Comparison of ENCODE assay signal across 14 cellular contexts in genomic region chr1:75345538-75346292, GRCh38.
DNase-seq lines count a peak whose midpoint lies in the region; ATAC-seq and TF ChIP-seq lines count a peak whose summit lies in the region.
"Had no signal": no experiment of that assay in that cellular context is flagged by ENCODE, and none has a peak within 500 bp of the region (broad histone marks: within the 10 kb centered on the region; RNA-seq: fewer than 3 reads in every experiment).

No MANE protein-coding gene starts in this region.

- H3K36me3 ChIP-seq in HEK293 (ENCODE audit: control insufficient read depth in 2 of 2, insufficient read depth in 1 of 2, low read length in 2 of 2) (no peaks in the 10 kb centered on the region), osteoblast (ENCODE audit: insufficient read depth, low read length) (no peaks in the 10 kb centered on the region), suprapubic skin (no peaks in the 10 kb centered on the region)
- H3K36me3 ChIP-seq: pancreas had no signal

- 75% methylated on average over 2 of the region's 2 CpGs for WGBS in suprapubic skin

- H3K79me2 ChIP-seq in osteoblast (ENCODE audit: insufficient read depth, low read length) = no peaks in the 10 kb centered on the region

- ATAC-seq in SK-N-SH treated with all-trans-retinoic acid at 6 μM for 48 hours (peak; percentile 93), HG02870 (IDR thresholded peaks at IDR 0.05; ENCODE audit: unreplicated experiment) (no peak)
- ATAC-seq: mucosa of descending colon, pancreas had no signal

- TF ChIP-seq EP300 in suprapubic skin (IDR thresholded peaks at IDR 0.05) = no peak

- H3K27ac ChIP-seq in HEK293 (ENCODE audit: extremely low read depth, low read depth, low read length) (no peak overlapping the region), epithelial cell of prostate (no peak overlapping the region), osteoblast (ENCODE audit: low read depth, low read length) (peak overlapping the region; percentile 47), suprapubic skin (no peak overlapping the region)
- H3K27ac ChIP-seq: pancreas had no signal

- peak overlapping the region; percentile 60 for H2AFZ ChIP-seq in osteoblast (ENCODE audit: low read length)

- TF ChIP-seq CTCF in HEK293 (tag by site-specific recombination; IDR thresholded peaks at IDR 0.05) (no peak), osteoblast (IDR thresholded peaks at IDR 0.05; ENCODE audit: extremely low read depth, low read depth, low read length) (no peak), suprapubic skin (IDR thresholded peaks at IDR 0.05) (no peak)

- no peaks in the 10 kb centered on the region for H3K9me3 ChIP-seq in HEK293 (ENCODE audit: control insufficient read depth, insufficient read depth, low read depth, low read length)
- H3K9me3 ChIP-seq in osteoblast (ENCODE audit: low read depth, low read length) = no peaks in the 10 kb centered on the region
- H3K9me3 ChIP-seq in suprapubic skin = no peaks in the 10 kb centered on the region
- H3K9me3 ChIP-seq: mucosa of descending colon, pancreas had no signal

- DNase-seq in epithelial cell of prostate (ENCODE audit: low read depth, low spot score) = peak; percentile 45
- peak; percentile 30 for DNase-seq in osteoblast (ENCODE audit: insufficient read length, low spot score, missing footprints)
- DNase-seq in DMS 273 (lab: John Stamatoyannopoulos, UW; ENCODE audit: unreplicated experiment) = no peak
- no peak for DNase-seq in suprapubic skin (ENCODE audit: low spot score in 2 of 2)
- DNase-seq: activated naive CD8-positive, alpha-beta T cell treated with anti-CD3 and anti-CD28 coated beads, Interleukin-2, amount 10 ng/mL, durations not matched to agents 7 days and 5 days; KG1; mucosa of descending colon; NCI-H146; NCI-H526; pancreas; T-helper 2 cell had no signal

- H3K27me3 ChIP-seq in osteoblast (ENCODE audit: insufficient read depth, low read length) = no peaks in the 10 kb centered on the region
- H3K27me3 ChIP-seq in suprapubic skin = no peaks in the 10 kb centered on the region
- H3K27me3 ChIP-seq: pancreas had no signal

- POLR2A ChIA-PET in HEK293 (lab: Yijun Ruan, JAX) = no interaction called here

- CTCF ChIA-PET in HEK293 (lab: Yijun Ruan, JAX) = no interaction called here

- TF ChIP-seq POLR2A in suprapubic skin (IDR thresholded peaks at IDR 0.05) = no peak

- no peaks in the 10 kb centered on the region for H4K20me1 ChIP-seq in osteoblast (ENCODE audit: insufficient read depth, low read length)

- H3K4me3 ChIP-seq in HEK293 (ENCODE audit: low read depth, low read length) = no peak overlapping the region
- no peak overlapping the region for H3K4me3 ChIP-seq in osteoblast (ENCODE audit: insufficient read depth, low read length)
- H3K4me3 ChIP-seq in suprapubic skin = no peak overlapping the region
- H3K4me3 ChIP-seq: mucosa of descending colon, pancreas had no signal

- no peak overlapping the region for H3K4me2 ChIP-seq in osteoblast (ENCODE audit: insufficient read depth, low read length)

- H3K4me1 ChIP-seq in HEK293 (ENCODE audit: control insufficient read depth, insufficient read depth, low read length) (peaks cover 13% of the 10 kb centered on the region), osteoblast (ENCODE audit: insufficient read depth, low read length) (no peaks in the 10 kb centered on the region), suprapubic skin (no peaks in the 10 kb centered on the region)
- H3K4me1 ChIP-seq: pancreas had no signal

TF ChIP-seq in HEK293, 187 proteins besides CTCF, POLR2A, EP300 and RAD21 (continues in another document):
- TF ChIP-seq PATZ1 (tag by site-specific recombination; IDR thresholded peaks at IDR 0.05) = no peak
- no peak for TF ChIP-seq ZSCAN18 (tag by site-specific recombination; IDR thresholded peaks at IDR 0.05)
- no peak for TF ChIP-seq ZNF558 (tag by site-specific recombination; IDR thresholded peaks at IDR 0.05)
- no peak for TF ChIP-seq ZNF529 (tag by site-specific recombination; IDR thresholded peaks at IDR 0.05; ENCODE audit: insufficient replicate concordance)
- no peak for TF ChIP-seq ZNF449 (tag by site-specific recombination; IDR thresholded peaks at IDR 0.05)
- no peak for TF ChIP-seq ZNF169 (tag by site-specific recombination; IDR thresholded peaks at IDR 0.05)

TF ChIP-seq in SK-N-SH treated with all-trans-retinoic acid at 6 μM for 48 hours, 23 proteins besides CTCF, POLR2A, EP300 and RAD21:
- TF ChIP-seq CSDC2 (CRISPR knock-in tag; IDR thresholded peaks at IDR 0.05) (0 out of 2 replicates have a peak, but pooled peaks have one; percentile 59), ZFP30 (CRISPR knock-in tag; IDR thresholded peaks at IDR 0.05) (no peak), ZNF70 (CRISPR knock-in tag; IDR thresholded peaks at IDR 0.05) (no peak), TOX (CRISPR knock-in tag; IDR thresholded peaks at IDR 0.05; ENCODE audit: borderline replicate concordance) (peak; percentile 5; the same call in 1 of the 2 replicates), SNAI2 (CRISPR knock-in tag; IDR thresholded peaks at IDR 0.05) (0 out of 2 replicates have a peak, but pooled peaks have one; percentile 3), OSR1 (CRISPR knock-in tag; IDR thresholded peaks at IDR 0.05) (no peak), ZFP3 (CRISPR knock-in tag; IDR thresholded peaks at IDR 0.05) (0 out of 2 replicates have a peak, but pooled peaks have one; percentile 40), ISL1 (CRISPR knock-in tag; IDR thresholded peaks at IDR 0.05) (peak; percentile 89), PATZ1 (CRISPR knock-in tag; IDR thresholded peaks at IDR 0.05; ENCODE audit: borderline replicate concordance) (peak; percentile 58; the same call in 1 of the 2 replicates), TCF4 (CRISPR knock-in tag; IDR thresholded peaks at IDR 0.05; ENCODE audit: borderline replicate concordance) (no peak)
- TF ChIP-seq, protein P1, sequence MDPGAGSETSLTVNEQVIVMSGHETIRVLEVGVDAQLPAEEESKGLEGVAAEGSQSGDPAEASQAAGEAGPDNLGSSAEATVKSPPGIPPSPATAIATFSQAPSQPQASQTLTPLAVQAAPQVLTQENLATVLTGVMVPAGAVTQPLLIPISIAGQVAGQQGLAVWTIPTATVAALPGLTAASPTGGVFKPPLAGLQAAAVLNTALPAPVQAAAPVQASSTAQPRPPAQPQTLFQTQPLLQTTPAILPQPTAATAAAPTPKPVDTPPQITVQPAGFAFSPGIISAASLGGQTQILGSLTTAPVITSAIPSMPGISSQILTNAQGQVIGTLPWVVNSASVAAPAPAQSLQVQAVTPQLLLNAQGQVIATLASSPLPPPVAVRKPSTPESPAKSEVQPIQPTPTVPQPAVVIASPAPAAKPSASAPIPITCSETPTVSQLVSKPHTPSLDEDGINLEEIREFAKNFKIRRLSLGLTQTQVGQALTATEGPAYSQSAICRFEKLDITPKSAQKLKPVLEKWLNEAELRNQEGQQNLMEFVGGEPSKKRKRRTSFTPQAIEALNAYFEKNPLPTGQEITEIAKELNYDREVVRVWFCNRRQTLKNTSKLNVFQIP (CRISPR knock-in tag; IDR thresholded peaks at IDR 0.05; ENCODE audit: borderline replicate concordance, low read depth) = 0 out of 2 replicates have a peak, but pooled peaks have one; percentile 7
- TF ChIP-seq, protein P2, sequence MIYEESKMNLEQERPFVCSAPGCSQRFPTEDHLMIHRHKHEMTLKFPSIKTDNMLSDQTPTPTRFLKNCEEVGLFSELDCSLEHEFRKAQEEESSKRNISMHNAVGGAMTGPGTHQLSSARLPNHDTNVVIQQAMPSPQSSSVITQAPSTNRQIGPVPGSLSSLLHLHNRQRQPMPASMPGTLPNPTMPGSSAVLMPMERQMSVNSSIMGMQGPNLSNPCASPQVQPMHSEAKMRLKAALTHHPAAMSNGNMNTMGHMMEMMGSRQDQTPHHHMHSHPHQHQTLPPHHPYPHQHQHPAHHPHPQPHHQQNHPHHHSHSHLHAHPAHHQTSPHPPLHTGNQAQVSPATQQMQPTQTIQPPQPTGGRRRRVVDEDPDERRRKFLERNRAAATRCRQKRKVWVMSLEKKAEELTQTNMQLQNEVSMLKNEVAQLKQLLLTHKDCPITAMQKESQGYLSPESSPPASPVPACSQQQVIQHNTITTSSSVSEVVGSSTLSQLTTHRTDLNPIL (CRISPR knock-in tag; IDR thresholded peaks at IDR 0.05; ENCODE audit: low read depth) = peak; percentile 75

Comparison
In these comparisons a context has a peak if more than half of its experiments do, and no peak if none do; other contexts are left out.
1. DNase-seq: peak in epithelial cell of prostate (single experiment) and osteoblast (single experiment); none in DMS 273 (single experiment) and suprapubic skin (0 of 2).
2. Of the 2 proteins assayed by ChIP-seq in both HEK293 and SK-N-SH treated with all-trans-retinoic acid at 6 μM for 48 hours: peak only in HEK293: none; only in SK-N-SH treated with all-trans-retinoic acid at 6 μM for 48 hours: PATZ1 and ZFP3; in both: none; in neither: 0.